ENCODE assay signal across 8 cellular contexts in the genomic region with DNA sequence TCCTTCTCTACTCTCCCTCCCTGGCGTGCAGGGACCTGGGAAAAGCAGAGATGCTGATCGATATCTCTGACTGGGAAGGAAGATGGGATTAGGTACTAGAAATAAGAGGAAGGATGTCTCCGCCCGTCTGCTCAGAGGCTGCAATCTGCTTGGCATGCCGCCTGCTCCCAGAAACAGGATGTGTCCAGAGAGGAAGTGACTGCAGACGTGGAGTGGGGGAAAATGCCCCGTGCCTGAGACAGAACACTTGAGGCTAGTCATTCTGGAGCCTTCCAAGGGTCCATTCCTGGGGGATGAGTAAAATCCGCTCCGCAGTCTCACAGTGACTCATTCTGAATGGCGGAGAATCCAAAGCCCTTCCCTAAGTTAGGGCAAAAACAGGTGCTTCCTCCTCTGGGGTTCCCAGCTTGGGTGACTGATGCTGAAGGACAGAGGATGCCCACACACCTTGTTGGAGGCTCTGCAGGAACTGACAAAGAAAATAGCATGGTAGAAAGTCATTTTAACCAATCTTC. TPM values are rescaled to one million over a fixed set of nuclear protein-coding genes. Genes with fewer than 3 reads are reported as not detected.
DNase-seq lines count a peak whose midpoint lies in the region; TF ChIP-seq lines count a peak whose summit lies in the region.

No MANE protein-coding gene starts in this region.

- H3K9me3 ChIP-seq in ovary (no peaks in the 10 kb centered on the region), HAP-1 (no peaks in the 10 kb centered on the region)

- H3K4me3 ChIP-seq in foreskin fibroblast (ENCODE audit: low read depth in 1 of 2, low read length in 2 of 2): no peak overlapping the region
- no peak overlapping the region for H3K4me3 ChIP-seq in ovary
- no peak overlapping the region for H3K4me3 ChIP-seq in HAP-1

- DNase-seq in SHP77 (lab: John Stamatoyannopoulos, UW) (peak; percentile 17 to 43), SHP77 treated with DMSO at 0.1 percent for 48 hours (lab: John Stamatoyannopoulos, UW) (no peak), SW480 (ENCODE audit: low spot score) (peak; percentile 94), foreskin fibroblast (peak; percentile 100), ovary (peak; percentile 68 to 84 (median 74)), NCI-H345 treated with DMSO at 0.1 percent for 48 hours (lab: John Stamatoyannopoulos, UW; ENCODE audit: unreplicated experiment) (no peak), HAP-1 (ENCODE audit: low spot score in 2 of 2) (no peak)
- DNase-seq in activated CD4-positive, CD25-positive, alpha-beta regulatory T cell treated with anti-CD3 and anti-CD28 coated beads, Interleukin-2, amount 50 U/mL, for 72 hours: no peak

- H3K27me3 ChIP-seq in ovary (no peaks in the 10 kb centered on the region), HAP-1 (ENCODE audit: low read depth) (no peaks in the 10 kb centered on the region)

- no peak overlapping the region for H3K27ac ChIP-seq in ovary

- WGBS in ovary, 3 donors: 12 to 19% (median 13%) methylated on average over 10 of the region's 10 CpGs

- intact Hi-C loops in ovary (cut with DNase I): no loop called here

- H3K4me1 ChIP-seq in ovary (ENCODE audit: insufficient read depth) (peaks cover 3% of the 10 kb centered on the region), HAP-1 (no peaks in the 10 kb centered on the region)

- TF ChIP-seq CTCF in foreskin fibroblast (IDR thresholded peaks at IDR 0.05; ENCODE audit: low read depth, low read length) (no peak), ovary (IDR thresholded peaks at IDR 0.05) (no peak)

- no peak for TF ChIP-seq POLR2A in ovary (IDR thresholded peaks at IDR 0.05)

- H3K36me3 ChIP-seq in ovary: no peaks in the 10 kb centered on the region
- no peaks in the 10 kb centered on the region for H3K36me3 ChIP-seq in HAP-1 (replicated peaks)

- in situ Hi-C loops in HAP-1 (cut with MboI; ENCODE audit: low sequenced_read_pairs): no loop called here

- no peak for TF ChIP-seq EP300 in ovary (IDR thresholded peaks at IDR 0.05)

RNA-seq across cellular contexts. Expression of gene SMURF2, which starts 45.0 kb away (rescaled TPM):
- 10 to 100 TPM; 16.4 to 29.0 (median 24.6) TPM for total RNA-seq in ovary
- 10 to 100 TPM in 1 of 2 donors, 1 to 10 TPM in 1; 9.9 to 18.4 TPM for polyA plus RNA-seq in ovary

Comparison
In these comparisons a context has a peak if more than half of its experiments do, and no peak if none do; other contexts are left out.
1. DNase-seq: peak in SHP77 (2 of 2), SW480 (single experiment), foreskin fibroblast (2 of 2) and ovary (5 of 5); none in SHP77 treated with DMSO at 0.1 percent for 48 hours (single experiment), NCI-H345 treated with DMSO at 0.1 percent for 48 hours (single experiment), HAP-1 (0 of 2) and activated CD4-positive, CD25-positive, alpha-beta regulatory T cell treated with anti-CD3 and anti-CD28 coated beads, Interleukin-2, amount 50 U/mL, for 72 hours (single experiment).